ENCODE assay signal across 24 cellular contexts in the genomic region with DNA sequence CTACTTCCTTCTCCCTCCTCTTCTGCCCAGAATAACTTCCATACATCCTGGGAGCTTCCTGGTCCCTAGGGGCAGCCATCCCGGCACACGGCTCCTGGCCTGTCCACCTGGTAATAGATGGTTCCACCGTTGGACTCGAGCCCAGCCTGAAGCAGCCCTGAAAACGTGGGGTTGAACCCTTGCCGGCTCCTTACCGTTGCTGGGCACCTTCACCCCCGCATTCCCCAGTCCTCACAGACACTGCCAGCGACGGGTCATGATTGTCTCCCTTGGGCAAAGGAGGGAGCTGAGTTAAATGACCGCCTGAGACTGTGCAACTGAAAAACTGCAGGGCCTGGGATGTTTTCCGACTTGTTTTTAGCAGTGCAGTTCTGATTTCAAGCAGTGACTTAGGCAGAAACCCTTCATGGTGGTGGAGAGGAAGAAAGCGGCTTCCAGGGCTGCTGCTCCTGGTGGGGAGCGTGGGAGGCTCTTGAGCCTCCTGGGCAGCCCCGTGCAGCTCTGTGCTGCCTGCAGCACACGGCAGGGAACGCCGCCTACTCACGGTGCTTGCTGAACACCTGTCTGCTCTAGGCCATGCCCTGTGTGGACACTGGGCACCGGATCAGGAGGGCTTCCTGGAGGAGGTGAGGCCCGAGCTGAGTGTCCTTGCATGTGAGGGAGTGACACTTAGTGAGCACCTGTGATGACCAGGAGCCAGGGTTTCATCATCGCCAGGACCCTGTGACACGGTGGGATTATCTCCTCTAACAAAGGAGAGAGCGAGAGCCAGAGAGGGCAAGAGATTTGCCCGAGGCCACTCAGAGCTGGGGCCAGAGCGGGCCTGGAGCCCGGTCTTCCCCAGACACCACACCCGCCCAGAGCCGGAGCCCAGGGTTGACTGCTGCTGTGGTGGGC.
"Had no signal": no experiment of that assay in that cellular context is flagged by ENCODE, and none has a peak within 500 bp of the region (broad histone marks: within the 10 kb centered on the region; RNA-seq: fewer than 3 reads in every experiment).

No MANE protein-coding gene starts in this region.

- H3K9me3 ChIP-seq: esophagus squamous epithelium, gastrocnemius medialis, stomach, suprapubic skin, transverse colon had no signal

- H3K36me3 Mint-ChIP-seq: activated naive CD8-positive, alpha-beta T cell treated with anti-CD3 and anti-CD28 coated beads for 36 hours; T-cell had no signal

- H3K4me3 Mint-ChIP-seq: activated naive CD8-positive, alpha-beta T cell treated with anti-CD3 and anti-CD28 coated beads for 36 hours; activated T-cell treated with anti-CD3 and anti-CD28 coated beads, Interleukin-2, amount 50 U/mL, for 4 hours; endodermal cell; nephron progenitor cell; T-cell; T-helper 2 cell treated with Interferon-gamma antibody and Interleukin-4, amounts not matched to agents 5 μg/mL and 100 μg/mL, for 36 hours had no signal

- H3K36me3 ChIP-seq: gastrocnemius medialis, transverse colon had no signal

- H3K4me3 ChIP-seq: coronary artery, esophagus squamous epithelium, gastrocnemius medialis, stomach, suprapubic skin, transverse colon had no signal

- H3K27ac ChIP-seq: coronary artery, esophagus squamous epithelium, gastrocnemius medialis, stomach, suprapubic skin, transverse colon, VCaP had no signal

- ATAC-seq: activated T-cell treated with anti-CD3 and anti-CD28 coated beads, Interleukin-2, amount 50 U/mL, for 4 hours; gastrocnemius medialis; left ventricle myocardium superior; sciatic nerve; T-cell had no signal

- H3K4me1 ChIP-seq: gastrocnemius medialis had no signal

- H3K9me3 Mint-ChIP-seq: endodermal cell; nephron progenitor cell; T-helper 2 cell treated with Interferon-gamma antibody and Interleukin-4, amounts not matched to agents 5 μg/mL and 100 μg/mL, for 36 hours had no signal

- DNase-seq: activated CD4-positive, alpha-beta T cell treated with anti-CD3 and anti-CD28 coated beads, Interleukin-2, amount 50 U/mL, for 4 hours; activated CD4-positive, CD25-positive, alpha-beta regulatory T cell treated with anti-CD3 and anti-CD28 coated beads, Interleukin-2, amount 50 U/mL, for 72 hours; activated CD8-positive, alpha-beta memory T cell treated with anti-CD3 and anti-CD28 coated beads, Interleukin-2, amount 50 U/mL, for 48 hours; activated naive CD4-positive, alpha-beta T cell treated with Interleukin-2 at 50 U/mL for 16 hours; activated naive CD8-positive, alpha-beta T cell treated with anti-CD3 and anti-CD28 coated beads for 36 hours; activated T-cell treated with anti-CD3 and anti-CD28 coated beads, Interleukin-2, amount 50 U/mL, for 4 hours; endodermal cell; esophagus squamous epithelium; gastrocnemius medialis; hypothalamus; left ventricle myocardium superior; mammary epithelial cell; nephron progenitor cell; nucleus accumbens; small intestine; stimulated activated CD4-positive, alpha-beta T cell treated with anti-CD3 and anti-CD28 coated beads, Interleukin-4, amount 100 ng/mL, for 1 hour; stomach; T-cell; transverse colon had no signal

- H3K4me1 Mint-ChIP-seq: endodermal cell had no signal

- H3K27ac Mint-ChIP-seq: activated naive CD8-positive, alpha-beta T cell treated with anti-CD3 and anti-CD28 coated beads for 36 hours; endodermal cell; nephron progenitor cell; T-cell; T-helper 2 cell treated with Interferon-gamma antibody and Interleukin-4, amounts not matched to agents 5 μg/mL and 100 μg/mL, for 36 hours had no signal
